14 cellular contexts compared by ENCODE assay signal in genomic region chr3:177606891-177607290, GRCh38.
DNase-seq lines count a peak whose midpoint lies in the region; ATAC-seq and TF ChIP-seq lines count a peak whose summit lies in the region.
"Had no signal": no experiment of that assay in that cellular context is flagged by ENCODE, and none has a peak within 500 bp of the region (broad histone marks: within the 10 kb centered on the region; RNA-seq: fewer than 3 reads in every experiment).

No MANE protein-coding gene starts in this region.

- H3K27me3 ChIP-seq in PC-3 (ENCODE audit: low read length): no peaks in the 10 kb centered on the region
- H3K27me3 ChIP-seq in iPS-20b (ENCODE audit: insufficient read depth, low read length): no peaks in the 10 kb centered on the region
- no peaks in the 10 kb centered on the region for H3K27me3 ChIP-seq in stomach
- H3K27me3 ChIP-seq: suprapubic skin had no signal

- H3F3A ChIP-seq in PC-3 (ENCODE audit: low read length, unreplicated experiment): no peaks in the 10 kb centered on the region

- H3K79me2 ChIP-seq in PC-3 (ENCODE audit: low read length): no peaks in the 10 kb centered on the region

- TF ChIP-seq CTCF in PC-3 (conservative IDR thresholded peaks at IDR 0.05; ENCODE audit: low read depth, low read length): no peak
- no peak for TF ChIP-seq CTCF in stomach (IDR thresholded peaks at IDR 0.05)
- no peak for TF ChIP-seq CTCF in GM13977 (IDR thresholded peaks at IDR 0.05; ENCODE audit: extremely low read depth, insufficient read depth, missing control alignments)
- no peak for TF ChIP-seq CTCF in GM10266 (IDR thresholded peaks at IDR 0.05; ENCODE audit: control insufficient read depth, insufficient read depth, low read depth, missing control alignments)

- peak overlapping the region; percentile 24 for H3K4me2 ChIP-seq in PC-3 (ENCODE audit: low read length)

- no peak overlapping the region for H3K4me3 ChIP-seq in PC-3 (ENCODE audit: low read length)
- no peak overlapping the region for H3K4me3 ChIP-seq in iPS-20b (ENCODE audit: low read length)
- no peak overlapping the region for H3K4me3 ChIP-seq in stomach
- H3K4me3 ChIP-seq: suprapubic skin had no signal

- H3K9ac ChIP-seq in PC-3 (ENCODE audit: low read length) (no peak overlapping the region), iPS-20b (ENCODE audit: low read depth, low read length) (peak overlapping the region; percentile 11; the same call in 1 of the 2 replicates)

- in situ Hi-C loops in GM13977 (cut with MboI; ENCODE audit: low pct_unique_long_range_greater_than_20kb, low sequenced_read_pairs, unreplicated experiment): no loop called here

- intact Hi-C loops in PC-3 (cut with micrococcal nuclease): no loop called here
- intact Hi-C loops in stomach (cut with DNase I; ENCODE audit: low total_unique reads): no loop called here

- H3K4me1 ChIP-seq in PC-3 (ENCODE audit: insufficient read depth, low read length): peaks cover 45% of the 10 kb centered on the region
- H3K4me1 ChIP-seq in iPS-20b (ENCODE audit: insufficient read depth, low read length): peaks cover 39% of the 10 kb centered on the region
- H3K4me1 ChIP-seq in stomach: peaks cover 19 to 55% (median 40%) of the 10 kb centered on the region in 4 donors

- TF ChIP-seq POLR2A in stomach (IDR thresholded peaks at IDR 0.05): no peak

- H3K36me3 ChIP-seq in PC-3 (ENCODE audit: low read depth, low read length): no peaks in the 10 kb centered on the region
- H3K36me3 ChIP-seq in iPS-20b (ENCODE audit: insufficient read depth, low read depth, low read length): no peaks in the 10 kb centered on the region
- H3K36me3 ChIP-seq in stomach: no peaks in the 10 kb centered on the region
- H3K36me3 ChIP-seq: suprapubic skin had no signal

- no peaks in the 10 kb centered on the region for H3K9me3 ChIP-seq in PC-3 (ENCODE audit: low read length)
- H3K9me3 ChIP-seq in iPS-20b (ENCODE audit: insufficient read depth, low read depth, low read length): peaks cover 5% of the 10 kb centered on the region; the same call in 1 of the 2 replicates
- no peaks in the 10 kb centered on the region for H3K9me3 ChIP-seq in stomach
- H3K9me3 ChIP-seq: suprapubic skin had no signal

- no peaks in the 10 kb centered on the region for H4K20me1 ChIP-seq in PC-3 (ENCODE audit: low read length)

- POLR2A ChIA-PET in PC-3 (lab: Charles Lee; ENCODE audit: unreplicated experiment): no interaction called here

- DNase-seq in SIG-M5 treated with dmso at 0.1 percent for 504 hours (lab: John Stamatoyannopoulos, UW; ENCODE audit: unreplicated experiment): peak; percentile 19
- no peak for DNase-seq in SIG-M5 (lab: John Stamatoyannopoulos, UW)
- DNase-seq in PC-3: peak; percentile 82
- no peak for DNase-seq in stomach
- DNase-seq in GM13977 (ENCODE audit: low spot score): no peak
- no peak for DNase-seq in GM10266 (ENCODE audit: extremely low spot score)
- DNase-seq: activated CD8-positive, alpha-beta memory T cell treated with anti-CD3 and anti-CD28 coated beads for 24 hours; activated effector memory CD4-positive, alpha-beta T cell treated with anti-CD3 and anti-CD28 coated beads, Interleukin-2, amount 50 U/mL, for 16 hours; foreskin melanocyte; NCI-H82; Right ventricle myocardium superior had no signal

- no peaks in the 10 kb centered on the region for H3K9me2 ChIP-seq in PC-3 (replicated peaks; ENCODE audit: low read length)

- ATAC-seq in PC-3 (peak; percentile 64), HG03571 (IDR thresholded peaks at IDR 0.05; ENCODE audit: unreplicated experiment) (no peak)

- no peak for TF ChIP-seq EP300 in stomach (IDR thresholded peaks at IDR 0.05)

- 52 to 69% (median 64%) methylated on average over 4 of the region's 4 CpGs for WGBS in stomach, 5 donors

- H3K27ac ChIP-seq in PC-3 (ENCODE audit: low read length) (peak overlapping the region; percentile 47), iPS-20b (ENCODE audit: low read length) (no peak overlapping the region), stomach (peak overlapping the region in 3 of 5 donors; percentile 34 to 48 (median 45))
- H3K27ac ChIP-seq: suprapubic skin had no signal

- H2AFZ ChIP-seq in PC-3 (ENCODE audit: low read length): no peak overlapping the region

- CTCF ChIA-PET in PC-3 (lab: Charles Lee): interaction anchor here (0.5 kb wide), 1 partner anchor 46 kb away, joined by 3 read pairs; no protein-coding TSS in a partner anchor

- no TSS peak for BruUV-seq in PC-3 (replicated peaks; lab: Mats Ljungman, UMichigan)

Comparison
In these comparisons a context has a peak if more than half of its experiments do, and no peak if none do; other contexts are left out.
1. DNase-seq: peak in SIG-M5 treated with dmso at 0.1 percent for 504 hours (single experiment) and PC-3 (single experiment); none in SIG-M5 (single experiment), stomach (single experiment), GM13977 (single experiment) and GM10266 (single experiment).